In the genomic region with DNA sequence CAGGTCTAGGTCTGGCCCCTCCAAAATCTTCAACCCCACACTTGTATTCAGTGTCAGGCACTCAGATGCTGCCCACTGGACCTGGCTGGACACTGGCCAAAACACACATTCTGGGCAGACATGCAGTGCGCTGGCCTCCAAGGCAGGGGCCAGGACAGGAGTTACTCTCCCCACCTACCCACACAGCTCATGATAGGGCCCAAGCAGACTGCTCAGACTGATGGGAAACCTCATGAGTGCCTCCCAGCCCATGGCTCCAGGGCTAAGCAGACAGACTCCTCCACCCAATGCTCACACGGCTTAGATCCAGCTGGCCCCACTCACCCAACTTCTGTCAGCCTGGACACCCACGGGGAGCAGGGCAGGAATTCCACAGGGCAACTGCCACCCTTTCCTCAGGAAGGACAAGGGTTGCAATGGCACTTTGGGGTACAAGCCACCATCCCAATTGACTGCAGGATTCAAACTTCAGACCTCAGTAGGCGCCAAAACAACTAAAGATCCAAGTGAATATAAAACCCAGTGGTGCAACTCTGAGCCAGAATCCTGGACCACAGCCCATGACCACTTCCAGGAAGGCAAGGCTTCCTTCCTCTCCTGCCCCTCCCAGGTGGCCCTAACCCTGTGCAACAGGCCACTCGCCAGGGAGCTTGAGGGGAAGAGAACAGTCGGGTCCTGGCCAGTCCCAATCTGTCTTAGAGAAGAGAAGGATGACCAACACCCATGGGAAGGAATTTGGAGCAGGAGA, we compare ENCODE assay signal across 19 cellular contexts. TPM values are rescaled to one million over a fixed set of nuclear protein-coding genes. Genes with fewer than 3 reads are reported as not detected.
DNase-seq lines count a peak whose midpoint lies in the region; ATAC-seq and TF ChIP-seq lines count a peak whose summit lies in the region.
"Had no signal": no experiment of that assay in that cellular context is flagged by ENCODE, and none has a peak within 500 bp of the region (broad histone marks: within the 10 kb centered on the region; RNA-seq: fewer than 3 reads in every experiment).

No MANE protein-coding gene starts in this region.

- DNase-seq in SJSA1 (ENCODE audit: low read depth in 1 of 2, low spot score in 2 of 2) (peak in 1 of 2 experiments; percentile 4), lower lobe of right lung (no peak), stomach (no peak), glutamatergic neuron (no peak)
- DNase-seq: activated T-cell treated with anti-CD3 and anti-CD28 coated beads, Interleukin-2, amount 50 U/mL, for 48 hours; DMS79 treated with DMSO at 0.1 percent for 48 hours; kidney glomerular epithelial cell; NCI-H2081 treated with DMSO at 0.1 percent for 48 hours; NCI-H510A; SHP77 treated with DMSO at 0.1 percent for 48 hours; stimulated activated CD4-positive, alpha-beta T cell treated with anti-CD3 and anti-CD28 coated beads, Interleukin-15, amount 100 ng/mL, for 24 hours; T-helper 1 cell had no signal

- intact Hi-C loops in lower lobe of right lung (cut with DNase I) = no loop called here
- intact Hi-C loops in stomach (cut with DNase I; ENCODE audit: low total_unique reads) = no loop called here

- H3K27me3 ChIP-seq in SJSA1 (replicated peaks) (no peaks in the 10 kb centered on the region), gastroesophageal sphincter (peaks cover 46% of the 10 kb centered on the region), lower lobe of right lung (ENCODE audit: low read depth) (peaks cover 19% of the 10 kb centered on the region), stomach (peaks cover 0 to 32% (median 8%) of the 10 kb centered on the region in 3 donors)
- H3K27me3 ChIP-seq: thyroid gland had no signal

- peaks cover 3% of the 10 kb centered on the region for H3K27me3 Mint-ChIP-seq in glutamatergic neuron (ENCODE audit: unreplicated experiment)

- H3K4me1 ChIP-seq in SJSA1 (replicated peaks) (peaks cover 18% of the 10 kb centered on the region), gastroesophageal sphincter (peaks cover 0 to 18% (median 5%) of the 10 kb centered on the region in 3 donors), lower lobe of right lung (peaks cover 20% of the 10 kb centered on the region), stomach (peaks cover 13 to 34% (median 26%) of the 10 kb centered on the region in 4 donors)

- peaks cover 6% of the 10 kb centered on the region for H3K9me3 Mint-ChIP-seq in glutamatergic neuron (ENCODE audit: unreplicated experiment)
- H3K9me3 Mint-ChIP-seq: activated naive CD4-positive, alpha-beta T cell treated with anti-CD3 and anti-CD28 coated beads, Interleukin-2, amount 50 U/mL, for 72 hours had no signal

- 55% methylated on average over 2 of the region's 6 CpGs; no CpG with 5 or more reads in 1 of the 2 donors for WGBS in gastroesophageal sphincter (ENCODE audit: low coverage in 1 of 2), 2 donors
- WGBS in stomach, 5 donors = 48 to 62% (median 49%) methylated on average over 5 to 6 of the region's 6 CpGs

- H3K4me3 ChIP-seq in SJSA1 = no peak overlapping the region
- H3K4me3 ChIP-seq in gastroesophageal sphincter = no peak overlapping the region
- peak overlapping the region; percentile 23 for H3K4me3 ChIP-seq in lower lobe of right lung
- peak overlapping the region in 3 of 4 donors; percentile 3 to 19 (median 19) for H3K4me3 ChIP-seq in stomach
- H3K4me3 ChIP-seq: thyroid gland had no signal

- peak overlapping the region; percentile 12 for H3K27ac ChIP-seq in SJSA1
- H3K27ac ChIP-seq in gastroesophageal sphincter = peak overlapping the region in 2 of 4 donors; percentile 23 to 41
- peak overlapping the region; percentile 53 for H3K27ac ChIP-seq in lower lobe of right lung
- H3K27ac ChIP-seq in stomach = peak overlapping the region; percentile 20 to 72 (median 41)

- H3K36me3 Mint-ChIP-seq in glutamatergic neuron (ENCODE audit: unreplicated experiment) = peaks cover 18% of the 10 kb centered on the region
- H3K36me3 Mint-ChIP-seq: activated naive CD4-positive, alpha-beta T cell treated with anti-CD3 and anti-CD28 coated beads, Interleukin-2, amount 50 U/mL, for 72 hours had no signal

- H3K9me3 ChIP-seq in SJSA1 (replicated peaks) (no peaks in the 10 kb centered on the region), gastroesophageal sphincter (no peaks in the 10 kb centered on the region), lower lobe of right lung (no peaks in the 10 kb centered on the region), stomach (peaks cover 0 to 7% (median 0%) of the 10 kb centered on the region in 4 donors)
- H3K9me3 ChIP-seq: thyroid gland had no signal

- no peak for TF ChIP-seq POLR2A in gastroesophageal sphincter (IDR thresholded peaks at IDR 0.05)
- TF ChIP-seq POLR2A in stomach (IDR thresholded peaks at IDR 0.05) = no peak

- ATAC-seq in gastroesophageal sphincter = peak; percentile 65
- ATAC-seq in lower lobe of right lung = peak; percentile 12 to 39
- no peak for ATAC-seq in HG02623 (IDR thresholded peaks at IDR 0.05; ENCODE audit: unreplicated experiment)
- no peak for ATAC-seq in HG02678 (IDR thresholded peaks at IDR 0.05; ENCODE audit: unreplicated experiment)
- ATAC-seq: activated naive CD4-positive, alpha-beta T cell treated with anti-CD3 and anti-CD28 coated beads, Interleukin-2, amount 50 U/mL, for 72 hours had no signal

- no peak overlapping the region for H3K4me3 Mint-ChIP-seq in glutamatergic neuron (ENCODE audit: unreplicated experiment)

- TF ChIP-seq CTCF in gastroesophageal sphincter (IDR thresholded peaks at IDR 0.05) = no peak
- no peak for TF ChIP-seq CTCF in lower lobe of right lung (IDR thresholded peaks at IDR 0.05)
- TF ChIP-seq CTCF in stomach (IDR thresholded peaks at IDR 0.05) = no peak
- TF ChIP-seq CTCF in glutamatergic neuron (IDR thresholded peaks at IDR 0.05; ENCODE audit: partially characterized antibody, unreplicated experiment) = no peak

- H3K36me3 ChIP-seq in SJSA1 (no peaks in the 10 kb centered on the region), gastroesophageal sphincter (no peaks in the 10 kb centered on the region), lower lobe of right lung (no peaks in the 10 kb centered on the region), stomach (no peaks in the 10 kb centered on the region)
- H3K36me3 ChIP-seq: thyroid gland had no signal

- peaks cover 3% of the 10 kb centered on the region for H3K4me1 Mint-ChIP-seq in glutamatergic neuron (ENCODE audit: low read depth, unreplicated experiment)

- no peak overlapping the region for H3K27ac Mint-ChIP-seq in glutamatergic neuron (ENCODE audit: unreplicated experiment)
- H3K27ac Mint-ChIP-seq: activated naive CD4-positive, alpha-beta T cell treated with anti-CD3 and anti-CD28 coated beads, Interleukin-2, amount 50 U/mL, for 72 hours had no signal

- TF ChIP-seq EP300 in gastroesophageal sphincter (IDR thresholded peaks at IDR 0.05) = no peak
- no peak for TF ChIP-seq EP300 in stomach (IDR thresholded peaks at IDR 0.05)

RNA-seq across cellular contexts. Expression of a gene that starts 1.4 kb away (rescaled TPM):
- 0.08 TPM in 1 of 2 replicates, not detected in the other for total RNA-seq in SJSA1 (2014; rRNA removed; shearing (Covaris generic))
- 100 to 1,000 TPM in 1 of 4 donors, 1 to 10 TPM in 3; 1.2 to 198 (median 1.4) TPM for total RNA-seq in gastroesophageal sphincter
- 53.5 TPM for total RNA-seq in lower lobe of right lung
- total RNA-seq in stomach = 100 to 1,000 TPM in 2 of 5 donors, 10 to 100 TPM in 2, under 1 TPM in 1; 0.58 to 275 (median 22.4) TPM
- polyA plus RNA-seq in stomach = 1,000 to 10,000 TPM in 1 of 3 donors, 100 to 1,000 TPM in 1, 1 to 10 TPM in 1; 8.1 to 1,112 (median 398) TPM
- total RNA-seq in glutamatergic neuron (ENCODE audit: unreplicated experiment) = not detected
- total RNA-seq: activated naive CD4-positive, alpha-beta T cell treated with anti-CD3 and anti-CD28 coated beads, Interleukin-2, amount 50 U/mL, for 72 hours; endothelial cell of umbilical vein had no signal
- polyA plus RNA-seq: endothelial cell of umbilical vein had no signal

RNA-seq across cellular contexts. Expression of a gene that starts 34.5 kb away (rescaled TPM):
- total RNA-seq in SJSA1 (2014; rRNA removed; shearing (Covaris generic)) = not detected in 2 replicates
- not detected for total RNA-seq in gastroesophageal sphincter
- total RNA-seq in lower lobe of right lung = not detected
- total RNA-seq in stomach = not detected
- polyA plus RNA-seq in stomach = not detected
- not detected for total RNA-seq in glutamatergic neuron (ENCODE audit: unreplicated experiment)
- total RNA-seq: activated naive CD4-positive, alpha-beta T cell treated with anti-CD3 and anti-CD28 coated beads, Interleukin-2, amount 50 U/mL, for 72 hours; endothelial cell of umbilical vein; renal cortical epithelial cell; thyroid gland had no signal

RNA-seq across cellular contexts. Expression of a gene that starts 56.2 kb away (rescaled TPM):
- total RNA-seq in SJSA1 (2014; rRNA removed; shearing (Covaris generic)) = 0.97 TPM in 1 of 2 replicates, not detected in the other
- total RNA-seq in gastroesophageal sphincter (10 to 100 TPM in 1 of 4 donors, 1 to 10 TPM in 1, under 1 TPM in 2; 0.89 to 15.8 (median 1.9) TPM), lower lobe of right lung (23.5 TPM), stomach (1 to 10 TPM in 2 of 5 donors, not detected in 3; 2.8 to 5.2 TPM), glutamatergic neuron (ENCODE audit: unreplicated experiment) (not detected)
- 1 to 10 TPM in 2 of 3 donors, under 1 TPM in 1; 0.76 to 2.0 (median 1.5) TPM for polyA plus RNA-seq in stomach
- total RNA-seq: renal cortical epithelial cell had no signal

Comparison
In these comparisons a context has a peak if more than half of its experiments do, and no peak if none do; other contexts are left out.
1. H3K4me3 ChIP-seq: peak in lower lobe of right lung (single experiment) and stomach (3 of 4); none in SJSA1 (single experiment) and gastroesophageal sphincter (0 of 2).
2. ATAC-seq: peak in gastroesophageal sphincter (single experiment) and lower lobe of right lung (2 of 2); none in HG02623 (single experiment) and HG02678 (single experiment).